In the genomic region with DNA sequence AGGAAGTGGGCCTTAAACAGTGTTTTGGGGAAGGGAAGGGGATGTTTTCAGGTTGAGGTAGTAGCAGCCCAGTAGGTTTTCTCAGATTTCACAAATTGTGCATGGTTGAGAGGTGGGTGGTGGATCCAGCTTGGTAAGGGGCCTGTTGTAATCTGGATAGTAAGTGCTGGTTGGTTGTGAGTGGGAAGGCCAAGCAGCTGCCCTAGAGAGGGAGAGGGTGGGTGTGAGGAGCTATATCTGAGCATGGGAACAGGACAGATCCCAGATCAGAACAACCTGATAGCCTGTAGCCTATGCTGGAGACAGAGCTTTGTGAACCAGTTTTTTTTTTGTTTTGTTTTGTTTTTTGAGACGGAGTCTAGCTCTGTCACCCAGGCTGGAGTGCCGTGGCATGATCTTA, we compare ENCODE assay signal across 1 cellular context.
TF ChIP-seq lines count a peak whose summit lies in the region.

No MANE protein-coding gene starts in this region.

TF ChIP-seq in IMR-90, 13 proteins besides CTCF, POLR2A, EP300 and RAD21 (continued from another document):
- no peak for TF ChIP-seq MAFK (IDR thresholded peaks at IDR 0.05; ENCODE audit: low read depth, low read length)
